ENCODE assay signal across 12 cellular contexts in genomic region chr4:152605641-152606304, GRCh38.
DNase-seq lines count a peak whose midpoint lies in the region; ATAC-seq and TF ChIP-seq lines count a peak whose summit lies in the region.
"Had no signal": no experiment of that assay in that cellular context is flagged by ENCODE, and none has a peak within 500 bp of the region (broad histone marks: within the 10 kb centered on the region; RNA-seq: fewer than 3 reads in every experiment).

No MANE protein-coding gene starts in this region.

- H3K36me3 ChIP-seq in suprapubic skin, result no peaks in the 10 kb centered on the region

- no peaks in the 10 kb centered on the region for H3K27me3 ChIP-seq in suprapubic skin

- no peaks in the 10 kb centered on the region for H3K9me3 ChIP-seq in suprapubic skin

- 59% methylated on average over 10 of the region's 10 CpGs for WGBS in suprapubic skin

- TF ChIP-seq CTCF in suprapubic skin (IDR thresholded peaks at IDR 0.05), result no peak

- no peak for ATAC-seq in GM19397 (IDR thresholded peaks at IDR 0.05; ENCODE audit: unreplicated experiment)
- no peak for ATAC-seq in GM21367 (IDR thresholded peaks at IDR 0.05; ENCODE audit: unreplicated experiment)
- ATAC-seq in HG02970 (IDR thresholded peaks at IDR 0.05; ENCODE audit: low FRiP score, unreplicated experiment), result no peak
- ATAC-seq: activated naive CD4-positive, alpha-beta T cell treated with anti-CD3 and anti-CD28 coated beads, Interleukin-2, amount 50 U/mL, for 72 hours had no signal

- peaks cover 30% of the 10 kb centered on the region for H3K4me1 ChIP-seq in suprapubic skin

- TF ChIP-seq POLR2A in suprapubic skin (IDR thresholded peaks at IDR 0.05), result no peak

- no peak for TF ChIP-seq EP300 in suprapubic skin (IDR thresholded peaks at IDR 0.05)

- peak overlapping the region; percentile 38 for H3K27ac ChIP-seq in angular gyrus (ENCODE audit: low read depth, low read length)
- H3K27ac ChIP-seq in suprapubic skin, result peak overlapping the region; percentile 72
- H3K27ac ChIP-seq: HL-60, parathyroid adenoma had no signal

- no peak overlapping the region for H3K4me3 ChIP-seq in suprapubic skin

- DNase-seq in NCI-H1092 treated with DMSO at 0.1 percent for 48 hours (lab: John Stamatoyannopoulos, UW) (peak; percentile 22), NCI-H1092 (lab: John Stamatoyannopoulos, UW) (no peak), inferior parietal cortex (ENCODE audit: extremely low spot score) (peak; percentile 47), suprapubic skin (ENCODE audit: low spot score in 2 of 2) (no peak)
- DNase-seq: 8988T had no signal

Comparison
In these comparisons a context has a peak if more than half of its experiments do, and no peak if none do; other contexts are left out.
1. DNase-seq: peak in NCI-H1092 treated with DMSO at 0.1 percent for 48 hours (single experiment) and inferior parietal cortex (single experiment); none in NCI-H1092 (single experiment) and suprapubic skin (0 of 2).